Comparison of ENCODE assay signal across 27 cellular contexts in the genomic region with DNA sequence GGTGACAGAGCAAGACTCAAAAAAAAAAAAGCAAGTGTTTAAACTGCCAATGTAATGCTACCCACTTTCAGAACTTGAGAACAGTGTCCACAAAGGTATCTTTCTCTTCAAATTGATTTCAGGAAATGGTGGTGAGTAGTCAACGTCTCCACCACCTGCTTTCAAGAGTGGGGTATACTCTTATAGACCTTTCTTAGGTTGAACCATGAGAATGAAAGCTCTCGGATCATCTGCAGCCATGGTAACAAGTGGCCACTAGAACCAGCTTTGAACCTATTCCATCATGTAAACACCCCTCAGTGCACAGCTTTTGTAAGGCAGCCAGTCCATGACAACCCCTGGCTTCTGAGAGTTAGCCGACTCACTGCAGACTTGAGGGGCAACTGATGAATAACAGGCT.
"Had no signal": no experiment of that assay in that cellular context is flagged by ENCODE, and none has a peak within 500 bp of the region (broad histone marks: within the 10 kb centered on the region; RNA-seq: fewer than 3 reads in every experiment).

No MANE protein-coding gene starts in this region.

- H3K27me3 ChIP-seq: dorsolateral prefrontal cortex, gastrocnemius medialis, heart left ventricle, hepatocyte, ovary, sigmoid colon, stomach, thyroid gland, vagina had no signal

- H3K9me3 ChIP-seq: gastrocnemius medialis, heart left ventricle, ovary, psoas muscle, sigmoid colon, stomach, thyroid gland, vagina had no signal

- DNase-seq: dorsolateral prefrontal cortex; effector CD4-positive, alpha-beta T cell; endodermal cell; foreskin fibroblast; gastrocnemius medialis; heart left ventricle; kidney; natural killer cell; occipital lobe; ovary; posterior cingulate gyrus; psoas muscle; right cardiac atrium; sigmoid colon; stimulated activated CD4-positive, alpha-beta T cell treated with anti-CD3 and anti-CD28 coated beads, Interleukin-2, amount 100 ng/mL, for 24 hours; stimulated activated CD4-positive, alpha-beta T cell treated with anti-CD3 and anti-CD28 coated beads, Interleukin-4, amount 100 ng/mL, for 24 hours; stimulated activated naive CD4-positive, alpha-beta T cell treated with Interleukin-2 at 50 U/mL for 16 hours; stomach; thyroid gland; trophoblast cell had no signal

- H2AFZ ChIP-seq: hepatocyte had no signal

- H3K4me2 ChIP-seq: hepatocyte had no signal

- H3K36me3 ChIP-seq: gastrocnemius medialis, heart left ventricle, ovary, sigmoid colon, stomach, thyroid gland, vagina had no signal

- H3K79me2 ChIP-seq: hepatocyte had no signal

- H3K4me1 ChIP-seq: gastrocnemius medialis, psoas muscle, sigmoid colon, stomach, vagina had no signal

- ATAC-seq: esophagus mucosa; gastrocnemius medialis; heart left ventricle; left lobe of liver; natural killer cell; psoas muscle; right cardiac atrium; stimulated activated effector memory CD8-positive, alpha-beta T cell treated with anti-CD3 and anti-CD28 coated beads, Interleukin-12 subunit alpha, Interleukin-12 subunit beta, amount 100 ng/mL, for 72 hours had no signal

- H3K4me3 ChIP-seq: dorsolateral prefrontal cortex, gastrocnemius medialis, heart left ventricle, hepatocyte, lung, ovary, psoas muscle, sigmoid colon, stomach, thyroid gland, vagina had no signal

- H3K27ac ChIP-seq: dorsolateral prefrontal cortex, epithelial cell of prostate, gastrocnemius medialis, heart left ventricle, hepatocyte, ovary, psoas muscle, sigmoid colon, stomach, thyroid gland, vagina had no signal
